Comparison of ENCODE assay signal across 9 cellular contexts in genomic region chr6:160412993-160413392, GRCh38.
"Had no signal": no experiment of that assay in that cellular context is flagged by ENCODE, and none has a peak within 500 bp of the region (broad histone marks: within the 10 kb centered on the region; RNA-seq: fewer than 3 reads in every experiment).

No MANE protein-coding gene starts in this region.

- H3K9me3 ChIP-seq: HAP-1 had no signal

- H3K36me3 ChIP-seq: HAP-1 had no signal

- H3K4me3 Mint-ChIP-seq: HFFc6 had no signal

- H3K27ac ChIP-seq: GM23248, HL-60 had no signal

- DNase-seq: GM23248, GOT3, H7, HFFc6, IMR-90 had no signal

- H3K4me3 ChIP-seq: GM23248, HAP-1 had no signal

- ATAC-seq: HCT116, HepG2 had no signal

- H3K27ac Mint-ChIP-seq: HFFc6 had no signal

- H3K4me1 ChIP-seq: HAP-1 had no signal
